1 cellular context compared by ENCODE assay signal in genomic region chr7:27165655-27166474, GRCh38.
TF ChIP-seq lines count a peak whose summit lies in the region.

No MANE protein-coding gene starts in this region.

TF ChIP-seq in IMR-90, 13 proteins besides CTCF, POLR2A, EP300 and RAD21 (continued from another document):
- TF ChIP-seq, protein P1, sequence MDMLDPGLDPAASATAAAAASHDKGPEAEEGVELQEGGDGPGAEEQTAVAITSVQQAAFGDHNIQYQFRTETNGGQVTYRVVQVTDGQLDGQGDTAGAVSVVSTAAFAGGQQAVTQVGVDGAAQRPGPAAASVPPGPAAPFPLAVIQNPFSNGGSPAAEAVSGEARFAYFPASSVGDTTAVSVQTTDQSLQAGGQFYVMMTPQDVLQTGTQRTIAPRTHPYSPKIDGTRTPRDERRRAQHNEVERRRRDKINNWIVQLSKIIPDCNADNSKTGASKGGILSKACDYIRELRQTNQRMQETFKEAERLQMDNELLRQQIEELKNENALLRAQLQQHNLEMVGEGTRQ (IDR thresholded peaks at IDR 0.05; ENCODE audit: low read depth, low read length), result no peak
- TF ChIP-seq BHLHE40 (IDR thresholded peaks at IDR 0.05; ENCODE audit: low read depth, low read length) (no peak), CHD1 (IDR thresholded peaks at IDR 0.05; ENCODE audit: low read depth, low read length) (no peak), FOS (IDR thresholded peaks at IDR 0.05; ENCODE audit: low read depth, low read length) (no peak)
